In the genomic region with DNA sequence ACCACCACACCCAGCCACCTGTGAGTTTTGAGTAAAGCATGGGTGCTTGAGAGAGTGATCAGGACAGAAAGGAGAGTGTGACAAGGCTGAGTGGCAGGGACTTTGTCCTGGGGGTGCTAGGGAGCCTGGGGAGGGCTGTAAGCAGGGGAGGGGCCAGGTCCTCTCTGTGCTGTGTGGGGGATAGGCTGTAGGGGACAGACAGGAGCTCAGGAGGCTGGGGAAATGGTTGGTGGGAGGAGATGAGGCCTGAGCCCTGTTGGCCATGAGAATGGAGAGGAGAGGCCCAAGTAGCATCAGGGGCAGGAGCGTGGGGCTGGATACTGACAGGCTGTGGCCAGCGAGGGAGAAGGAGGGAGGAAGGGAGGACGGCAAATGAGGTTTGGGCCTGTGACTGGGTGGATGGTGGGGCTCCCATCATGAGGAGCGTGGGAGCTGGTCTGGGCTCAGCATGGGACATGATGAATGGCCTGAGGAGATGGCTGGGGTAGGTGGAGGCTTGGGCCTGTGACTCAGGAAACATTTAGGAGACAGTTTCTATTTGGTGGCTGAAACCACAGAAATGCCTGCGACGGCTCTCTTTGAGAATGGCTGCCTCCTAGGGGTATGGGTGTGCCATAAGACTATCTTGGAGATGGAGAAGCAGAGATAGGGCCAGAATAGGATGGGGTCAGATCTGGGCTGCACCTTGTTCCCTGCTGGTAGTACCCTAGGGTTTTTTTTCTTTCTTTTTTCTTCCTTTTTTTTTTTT, we compare ENCODE assay signal across 9 cellular contexts. TPM values are rescaled to one million over a fixed set of nuclear protein-coding genes. Genes with fewer than 3 reads are reported as not detected.
DNase-seq lines count a peak whose midpoint lies in the region; ATAC-seq and TF ChIP-seq lines count a peak whose summit lies in the region.
"Had no signal": no experiment of that assay in that cellular context is flagged by ENCODE, and none has a peak within 500 bp of the region (broad histone marks: within the 10 kb centered on the region; RNA-seq: fewer than 3 reads in every experiment).

No MANE protein-coding gene starts in this region.

- BruUV-seq in Panc1 (replicated peaks; lab: Mats Ljungman, UMichigan): no TSS peak

- no peak overlapping the region for H3K27ac Mint-ChIP-seq in chondrocyte (ENCODE audit: unreplicated experiment)

- H3K4me3 Mint-ChIP-seq in chondrocyte (ENCODE audit: unreplicated experiment): no peak overlapping the region

- POLR2A ChIA-PET in Panc1 (lab: Charles Lee): interaction anchor here (0.7 kb wide), 1 partner anchor 16 kb away, joined by 4 read pairs; no protein-coding TSS in a partner anchor

- H3K9me3 Mint-ChIP-seq in chondrocyte (ENCODE audit: low read depth): no peaks in the 10 kb centered on the region

- TF ChIP-seq EP300 in suprapubic skin (IDR thresholded peaks at IDR 0.05): no peak

- TF ChIP-seq POLR2A in suprapubic skin (IDR thresholded peaks at IDR 0.05): no peak

- in situ Hi-C loops in Panc1 (cut with HindIII; ENCODE audit: low pct_unique_long_range_greater_than_20kb, low sequenced_read_pairs): no loop called here

- intact Hi-C loops in Panc1 (cut with micrococcal nuclease; ENCODE audit: unreplicated experiment): no loop called here

- no peak overlapping the region for H3K27ac ChIP-seq in Panc1 (ENCODE audit: low read length)
- H3K27ac ChIP-seq in suprapubic skin: no peak overlapping the region

- H3K36me3 ChIP-seq in Panc1 (ENCODE audit: control insufficient read depth, insufficient read depth, low read length) (no peaks in the 10 kb centered on the region), suprapubic skin (no peaks in the 10 kb centered on the region)

- H3K4me3 ChIP-seq in Panc1 (ENCODE audit: low read depth in 2 of 2, low read length in 2 of 2) (no peak overlapping the region), suprapubic skin (no peak overlapping the region)

- no peaks in the 10 kb centered on the region for H3K4me1 ChIP-seq in Panc1 (ENCODE audit: control insufficient read depth, insufficient read depth, low read length)
- peaks cover 19% of the 10 kb centered on the region for H3K4me1 ChIP-seq in suprapubic skin

- CTCF ChIA-PET in Panc1 (lab: Charles Lee): interaction anchor here (0.7 kb wide), 1 partner anchor 909 kb away, joined by 4 read pairs; no protein-coding TSS in a partner anchor

- ATAC-seq in Panc1 (0 out of 2 replicates have a peak, but pooled peaks have one; percentile 10), GM18868 (IDR thresholded peaks at IDR 0.05; ENCODE audit: unreplicated experiment) (no peak)
- ATAC-seq: left colon had no signal

- WGBS in suprapubic skin: 83% methylated on average over 6 of the region's 6 CpGs

- TF ChIP-seq CTCF in Panc1 (IDR thresholded peaks at IDR 0.05) (no peak), chondrocyte (IDR thresholded peaks at IDR 0.05) (peak; percentile 29), suprapubic skin (IDR thresholded peaks at IDR 0.05) (no peak)

- peaks cover 22% of the 10 kb centered on the region for H3K4me1 Mint-ChIP-seq in chondrocyte (ENCODE audit: low read depth)

- peaks cover 3% of the 10 kb centered on the region for H3K36me3 Mint-ChIP-seq in chondrocyte (ENCODE audit: low read depth)

- peak; percentile 33 for DNase-seq in stimulated activated CD4-positive, alpha-beta T cell treated with anti-CD3 and anti-CD28 coated beads, Interleukin-15, amount 100 ng/mL, for 24 hours
- no peak for DNase-seq in stimulated activated CD4-positive, alpha-beta T cell treated with anti-CD3 and anti-CD28 coated beads, Interleukin-12 subunit alpha, Interleukin-12 subunit beta, amount 100 ng/mL, for 4 hours
- DNase-seq in Panc1 (ENCODE audit: low read depth, low spot score) (no peak), chondrocyte (ENCODE audit: low spot score) (no peak), DMS79 (lab: John Stamatoyannopoulos, UW) (no peak), superior temporal gyrus (ENCODE audit: extremely low spot score) (no peak), suprapubic skin (ENCODE audit: low spot score in 2 of 2) (no peak)

- H3K27me3 ChIP-seq in Panc1 (ENCODE audit: control insufficient read depth, insufficient read depth, low read length): no peaks in the 10 kb centered on the region
- no peaks in the 10 kb centered on the region for H3K27me3 ChIP-seq in suprapubic skin

- no peaks in the 10 kb centered on the region for H3K27me3 Mint-ChIP-seq in chondrocyte (ENCODE audit: low read depth)

- no peaks in the 10 kb centered on the region for H3K9me3 ChIP-seq in Panc1 (ENCODE audit: control insufficient read depth, insufficient read depth, low read depth, low read length)
- no peaks in the 10 kb centered on the region for H3K9me3 ChIP-seq in suprapubic skin

RNA-seq across cellular contexts. Expression of a gene that starts 25.0 kb away (rescaled TPM):
- total RNA-seq in Panc1 (2021; ENCODE audit: unreplicated experiment) (6.2 TPM), chondrocyte (2.4 to 5.1 TPM (median 4.9 TPM) in 3 replicates), suprapubic skin (1 to 10 TPM in 2 of 4 donors, under 1 TPM in 2; 0.38 to 1.4 (median 0.94) TPM)
- 8.3 TPM for polyA plus RNA-seq in Panc1 (2012; ENCODE audit: insufficient read length)

RNA-seq across cellular contexts. Expression of a gene that starts 27.1 kb away (rescaled TPM):
- total RNA-seq in Panc1 (2021; ENCODE audit: unreplicated experiment) (111 TPM), chondrocyte (251 to 261 TPM (median 251 TPM) in 3 replicates), suprapubic skin (10 to 100 TPM; 77.3 to 94.1 (median 87.7) TPM)
- 113 TPM for polyA plus RNA-seq in Panc1 (2012; ENCODE audit: insufficient read length)

RNA-seq across cellular contexts. Expression of a gene that starts 27.3 kb away (rescaled TPM):
- total RNA-seq in Panc1 (2021; ENCODE audit: unreplicated experiment) (56.7 TPM), chondrocyte (20.7 to 31.8 TPM (median 23.6 TPM) in 3 replicates), suprapubic skin (10 to 100 TPM; 24.5 to 53.4 (median 40.1) TPM)
- 41.4 TPM for polyA plus RNA-seq in Panc1 (2012; ENCODE audit: insufficient read length)

RNA-seq across cellular contexts. Expression of a gene that starts 36.9 kb away (rescaled TPM):
- total RNA-seq in Panc1 (2021; ENCODE audit: unreplicated experiment): 2.9 TPM
- 0.82 TPM for polyA plus RNA-seq in Panc1 (2012; ENCODE audit: insufficient read length)
- total RNA-seq in chondrocyte: 0.90 to 1.1 TPM (median 0.95 TPM) in 3 replicates
- total RNA-seq in suprapubic skin: 1 to 10 TPM; 4.2 to 4.7 (median 4.6) TPM

RNA-seq across cellular contexts. Expression of a gene that starts 50.7 kb away (rescaled TPM):
- total RNA-seq in Panc1 (2021; ENCODE audit: unreplicated experiment): 53.4 TPM
- polyA plus RNA-seq in Panc1 (2012; ENCODE audit: insufficient read length): 47.4 TPM
- total RNA-seq in chondrocyte: 68.7 to 76.7 TPM (median 69.9 TPM) in 3 replicates
- total RNA-seq in suprapubic skin: 10 to 100 TPM; 54.9 to 86.5 (median 63.2) TPM
